8 cellular contexts compared by ENCODE assay signal in genomic region chr17:42578282-42578869, GRCh38. TPM values are rescaled to one million over a fixed set of nuclear protein-coding genes. Genes with fewer than 3 reads are reported as not detected.
DNase-seq lines count a peak whose midpoint lies in the region; ATAC-seq and TF ChIP-seq lines count a peak whose summit lies in the region.

No MANE protein-coding gene starts in this region.

- H3K36me3 ChIP-seq in ACC112 (ENCODE audit: insufficient read depth, low read length) (peaks cover 18% of the 10 kb centered on the region), kidney epithelial cell (ENCODE audit: control insufficient read depth, insufficient read depth, low read length) (peaks cover 2% of the 10 kb centered on the region)

- H3K79me2 ChIP-seq in ACC112 (ENCODE audit: control insufficient read depth, insufficient read depth, low read length, unreplicated experiment) = peaks cover 33% of the 10 kb centered on the region

- peaks cover 14% of the 10 kb centered on the region for H3K4me1 ChIP-seq in ACC112 (ENCODE audit: control insufficient read depth, insufficient read depth, low read length, unreplicated experiment)

- DNase-seq in NCI-H226 (peak; percentile 29), kidney epithelial cell (ENCODE audit: low read depth) (no peak)
- DNase-seq in activated CD4-positive, CD25-positive, alpha-beta regulatory T cell treated with anti-CD3 and anti-CD28 coated beads, Interleukin-2, amount 50 U/mL, for 16 hours (ENCODE audit: low read depth, low spot score) = peak; percentile 38
- DNase-seq in stimulated activated CD4-positive, alpha-beta T cell treated with anti-CD3 and anti-CD28 coated beads, Interleukin-15, amount 100 ng/mL, for 24 hours = peak; percentile 84

- no peak overlapping the region for H2AFZ ChIP-seq in ACC112 (ENCODE audit: low read length, unreplicated experiment)

- ATAC-seq in GM18868 (IDR thresholded peaks at IDR 0.05; ENCODE audit: unreplicated experiment) (peak; percentile 51), HG03280 (IDR thresholded peaks at IDR 0.05; ENCODE audit: unreplicated experiment) (peak; percentile 60)

- H3K27me3 ChIP-seq in ACC112 (ENCODE audit: insufficient read depth, low read length) (no peaks in the 10 kb centered on the region), kidney epithelial cell (ENCODE audit: control insufficient read depth, insufficient read depth, low read length) (no peaks in the 10 kb centered on the region)

- H3K27ac ChIP-seq in ACC112 (ENCODE audit: low read depth, low read length) (peak overlapping the region; percentile 74), cingulate gyrus (ENCODE audit: low read depth, low read length) (peak overlapping the region; percentile 91)

- peak overlapping the region; percentile 94 for H3K4me3 ChIP-seq in ACC112 (ENCODE audit: low read depth, low read length)
- peak overlapping the region; percentile 78 for H3K4me3 ChIP-seq in kidney epithelial cell (ENCODE audit: low read depth, low read length)

- TF ChIP-seq CTCF in kidney epithelial cell (IDR thresholded peaks at IDR 0.05; ENCODE audit: insufficient read depth, low read length, poor library complexity, severe bottlenecking) = peak; percentile 86

RNA-seq across cellular contexts. Expression of gene PSMC3IP, which starts 0.8 kb away (rescaled TPM):
- 3.9 and 7.9 TPM in 2 replicates for total RNA-seq in kidney epithelial cell

RNA-seq across cellular contexts. Expression of gene MLX, which starts 11.5 kb away (rescaled TPM):
- 33.9 and 35.9 TPM in 2 replicates for total RNA-seq in kidney epithelial cell

RNA-seq across cellular contexts. Expression of gene COASY, which starts 16.4 kb away (rescaled TPM):
- 26.8 and 34.3 TPM in 2 replicates for total RNA-seq in kidney epithelial cell

RNA-seq across cellular contexts. Expression of gene HSD17B1, which starts 25.7 kb away (rescaled TPM):
- total RNA-seq in kidney epithelial cell = 0.34 and 1.8 TPM in 2 replicates

RNA-seq across cellular contexts. Expression of gene RETREG3, which starts 30.8 kb away (rescaled TPM):
- total RNA-seq in kidney epithelial cell = 64.9 and 68.2 TPM in 2 replicates
